9 cellular contexts compared by ENCODE assay signal in genomic region chr10:96287392-96288105, GRCh38. TPM values are rescaled to one million over a fixed set of nuclear protein-coding genes. Genes with fewer than 3 reads are reported as not detected.
DNase-seq lines count a peak whose midpoint lies in the region; ATAC-seq and TF ChIP-seq lines count a peak whose summit lies in the region.
"Had no signal": no experiment of that assay in that cellular context is flagged by ENCODE, and none has a peak within 500 bp of the region (broad histone marks: within the 10 kb centered on the region; RNA-seq: fewer than 3 reads in every experiment).

No MANE protein-coding gene starts in this region.

- H3K27ac Mint-ChIP-seq in activated T-helper 1 cell treated with anti-CD3 and anti-CD28 coated beads, Interleukin-12 subunit alpha, Interleukin-12 subunit beta, Interleukin-2, Interleukin-4 antibody, amounts not matched to agents 30 ng/mL and 10 ng/mL and 1 ng/mL, durations not matched to agents 14 hours and 24 hours and 36 hours: no peak overlapping the region
- no peak overlapping the region for H3K27ac Mint-ChIP-seq in neural progenitor cell
- no peak overlapping the region for H3K27ac Mint-ChIP-seq in CD4-positive, alpha-beta memory T cell

- H3K79me2 ChIP-seq in neural progenitor cell (ENCODE audit: low read depth): no peaks in the 10 kb centered on the region

- H3K4me2 ChIP-seq in neural progenitor cell: no peak overlapping the region

- CTCF ChIA-PET in CD4-positive, alpha-beta memory T cell (lab: Charles Lee; ENCODE audit: partially characterized antibody): interaction anchor here (1.3 to 1.4 kb wide), 2 partner anchors 58 to 271 kb away, joined by 3 to 4 read pairs; no protein-coding TSS in a partner anchor

- no peaks in the 10 kb centered on the region for H3K9me3 Mint-ChIP-seq in activated T-helper 1 cell treated with anti-CD3 and anti-CD28 coated beads, Interleukin-12 subunit alpha, Interleukin-12 subunit beta, Interleukin-2, Interleukin-4 antibody, amounts not matched to agents 30 ng/mL and 10 ng/mL and 1 ng/mL, durations not matched to agents 14 hours and 24 hours and 36 hours
- H3K9me3 Mint-ChIP-seq in neural progenitor cell: no peaks in the 10 kb centered on the region
- H3K9me3 Mint-ChIP-seq in CD4-positive, alpha-beta memory T cell: no peaks in the 10 kb centered on the region

- no peak overlapping the region for H3K4me3 ChIP-seq in neural progenitor cell
- no peak overlapping the region for H3K4me3 ChIP-seq in CD4-positive, alpha-beta memory T cell (ENCODE audit: low read length in 2 of 2)

- POLR2A ChIA-PET in CD4-positive, alpha-beta memory T cell (lab: Charles Lee; ENCODE audit: partially characterized antibody): no interaction called here

- no peak overlapping the region for H3K27ac ChIP-seq in neural progenitor cell
- no peak overlapping the region for H3K27ac ChIP-seq in CD4-positive, alpha-beta memory T cell (ENCODE audit: low read depth, low read length)

- no peaks in the 10 kb centered on the region for H3K36me3 Mint-ChIP-seq in activated T-helper 1 cell treated with anti-CD3 and anti-CD28 coated beads, Interleukin-12 subunit alpha, Interleukin-12 subunit beta, Interleukin-2, Interleukin-4 antibody, amounts not matched to agents 30 ng/mL and 10 ng/mL and 1 ng/mL, durations not matched to agents 14 hours and 24 hours and 36 hours (ENCODE audit: low read depth)
- no peaks in the 10 kb centered on the region for H3K36me3 Mint-ChIP-seq in neural progenitor cell
- no peaks in the 10 kb centered on the region for H3K36me3 Mint-ChIP-seq in CD4-positive, alpha-beta memory T cell

- peak overlapping the region; percentile 55 for H2AFZ ChIP-seq in neural progenitor cell (replicated peaks)

- DNase-seq in DMS53 (lab: John Stamatoyannopoulos, UW) (peak; percentile 92), neural progenitor cell (ENCODE audit: low spot score) (no peak), Kasumi-1 (lab: John Stamatoyannopoulos, UW) (no peak), GF-D8 (lab: John Stamatoyannopoulos, UW) (no peak)
- DNase-seq in activated T-helper 1 cell treated with anti-CD3 and anti-CD28 coated beads, Interleukin-12 subunit alpha, Interleukin-12 subunit beta, Interleukin-2, Interleukin-4 antibody, amounts not matched to agents 30 ng/mL and 10 ng/mL and 1 ng/mL, durations not matched to agents 14 hours and 24 hours and 36 hours (ENCODE audit: low spot score): no peak
- DNase-seq in CD4-positive, alpha-beta memory T cell: no peak

- no peaks in the 10 kb centered on the region for H3K4me1 ChIP-seq in neural progenitor cell
- H3K4me1 ChIP-seq in CD4-positive, alpha-beta memory T cell (ENCODE audit: insufficient read depth, low read length): no peaks in the 10 kb centered on the region

- peaks cover 15% of the 10 kb centered on the region for H3K4me1 Mint-ChIP-seq in activated T-helper 1 cell treated with anti-CD3 and anti-CD28 coated beads, Interleukin-12 subunit alpha, Interleukin-12 subunit beta, Interleukin-2, Interleukin-4 antibody, amounts not matched to agents 30 ng/mL and 10 ng/mL and 1 ng/mL, durations not matched to agents 14 hours and 24 hours and 36 hours (ENCODE audit: low read depth)
- peaks cover 10% of the 10 kb centered on the region for H3K4me1 Mint-ChIP-seq in neural progenitor cell
- peaks cover 5 to 13% (median 5%) of the 10 kb centered on the region in 4 donors for H3K4me1 Mint-ChIP-seq in CD4-positive, alpha-beta memory T cell

- intact Hi-C loops in activated T-helper 1 cell treated with anti-CD3 and anti-CD28 coated beads, Interleukin-12 subunit alpha, Interleukin-12 subunit beta, Interleukin-2, Interleukin-4 antibody, amounts not matched to agents 30 ng/mL and 10 ng/mL and 1 ng/mL, durations not matched to agents 14 hours and 24 hours and 36 hours (cut with micrococcal nuclease): no loop called here
- intact Hi-C loops in CD4-positive, alpha-beta memory T cell (cut with micrococcal nuclease): no loop called here

- peak overlapping the region; percentile 58 for H3K4me3 Mint-ChIP-seq in activated T-helper 1 cell treated with anti-CD3 and anti-CD28 coated beads, Interleukin-12 subunit alpha, Interleukin-12 subunit beta, Interleukin-2, Interleukin-4 antibody, amounts not matched to agents 30 ng/mL and 10 ng/mL and 1 ng/mL, durations not matched to agents 14 hours and 24 hours and 36 hours
- H3K4me3 Mint-ChIP-seq in neural progenitor cell: no peak overlapping the region
- peak overlapping the region in 1 of 8 donors; percentile 18 for H3K4me3 Mint-ChIP-seq in CD4-positive, alpha-beta memory T cell

- ATAC-seq in GM19467 (IDR thresholded peaks at IDR 0.05; ENCODE audit: unreplicated experiment): peak; percentile 60
- peak; percentile 56 for ATAC-seq in HG03457 (IDR thresholded peaks at IDR 0.05; ENCODE audit: unreplicated experiment)

- H3K27me3 ChIP-seq in neural progenitor cell: no peaks in the 10 kb centered on the region
- no peaks in the 10 kb centered on the region for H3K27me3 ChIP-seq in CD4-positive, alpha-beta memory T cell (ENCODE audit: insufficient read depth, low read length)

- no peaks in the 10 kb centered on the region for H3F3A ChIP-seq in neural progenitor cell (ENCODE audit: low read depth)

- H3K36me3 ChIP-seq in neural progenitor cell: no peaks in the 10 kb centered on the region
- no peaks in the 10 kb centered on the region for H3K36me3 ChIP-seq in CD4-positive, alpha-beta memory T cell (ENCODE audit: insufficient read depth, low read length)

- no peak overlapping the region for H3K9ac ChIP-seq in neural progenitor cell

- no peak for TF ChIP-seq CTCF in neural progenitor cell (IDR thresholded peaks at IDR 0.05)

- H4K20me1 ChIP-seq in neural progenitor cell (ENCODE audit: low read depth): no peaks in the 10 kb centered on the region

- H3K27me3 Mint-ChIP-seq in activated T-helper 1 cell treated with anti-CD3 and anti-CD28 coated beads, Interleukin-12 subunit alpha, Interleukin-12 subunit beta, Interleukin-2, Interleukin-4 antibody, amounts not matched to agents 30 ng/mL and 10 ng/mL and 1 ng/mL, durations not matched to agents 14 hours and 24 hours and 36 hours (ENCODE audit: insufficient read depth): no peaks in the 10 kb centered on the region
- H3K27me3 Mint-ChIP-seq in neural progenitor cell (ENCODE audit: insufficient read depth, low read depth): peaks cover 3% of the 10 kb centered on the region
- H3K27me3 Mint-ChIP-seq in CD4-positive, alpha-beta memory T cell: peaks cover 9 to 18% of the 10 kb centered on the region in 2 donors

- H3K9me3 ChIP-seq in neural progenitor cell (ENCODE audit: low read depth): no peaks in the 10 kb centered on the region
- no peaks in the 10 kb centered on the region for H3K9me3 ChIP-seq in CD4-positive, alpha-beta memory T cell (ENCODE audit: control insufficient read depth in 1 of 2, low read length in 2 of 2)

RNA-seq across cellular contexts. Expression of gene BLNK, which starts 16.2 kb away (rescaled TPM):
- total RNA-seq in activated T-helper 1 cell treated with anti-CD3 and anti-CD28 coated beads, Interleukin-12 subunit alpha, Interleukin-12 subunit beta, Interleukin-2, Interleukin-4 antibody, amounts not matched to agents 30 ng/mL and 10 ng/mL and 1 ng/mL, durations not matched to agents 14 hours and 24 hours and 36 hours: not detected in 2 replicates
- not detected in 2 replicates for total RNA-seq in neural progenitor cell (ENCODE audit: low replicate concordance)
- under 1 TPM in 1 of 2 experiments, not detected in 1; 0.19 TPM for total RNA-seq in CD4-positive, alpha-beta memory T cell
- polyA plus RNA-seq in CD4-positive, alpha-beta memory T cell: 1 to 10 TPM in 1 of 2 donors, not detected in 1; 1.0 TPM
- total RNA-seq: HT1080 had no signal

RNA-seq across cellular contexts. Expression of gene DNTT, which starts 16.7 kb away (rescaled TPM):
- total RNA-seq in activated T-helper 1 cell treated with anti-CD3 and anti-CD28 coated beads, Interleukin-12 subunit alpha, Interleukin-12 subunit beta, Interleukin-2, Interleukin-4 antibody, amounts not matched to agents 30 ng/mL and 10 ng/mL and 1 ng/mL, durations not matched to agents 14 hours and 24 hours and 36 hours: not detected in 2 replicates
- not detected in 2 replicates for total RNA-seq in neural progenitor cell (ENCODE audit: low replicate concordance)
- total RNA-seq in CD4-positive, alpha-beta memory T cell: not detected
- not detected for polyA plus RNA-seq in CD4-positive, alpha-beta memory T cell
- total RNA-seq: HT1080 had no signal
